In the genomic region with DNA sequence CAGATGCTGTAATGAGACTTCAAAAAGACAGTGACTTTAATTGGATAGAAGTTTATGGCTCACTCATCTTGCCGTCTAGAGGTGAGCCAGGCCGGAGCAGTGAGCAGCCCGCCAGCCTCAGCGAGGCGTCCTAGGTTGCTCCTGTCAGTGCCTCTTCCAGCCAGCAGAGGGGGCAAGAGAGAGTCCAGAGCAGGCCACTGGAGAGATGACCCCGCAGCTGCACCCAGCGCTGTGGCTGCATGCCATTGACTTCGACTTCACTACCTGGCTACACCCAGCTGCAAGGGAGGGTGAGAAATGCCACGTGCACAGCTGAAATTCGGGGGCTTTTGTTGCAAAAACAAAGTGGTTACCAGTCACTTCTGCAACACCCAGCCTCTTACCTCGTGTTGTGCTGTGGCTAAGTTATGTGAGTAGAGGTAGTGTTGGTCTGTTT, we compare ENCODE assay signal across 8 cellular contexts. TPM values are rescaled to one million over a fixed set of nuclear protein-coding genes. Genes with fewer than 3 reads are reported as not detected.
DNase-seq lines count a peak whose midpoint lies in the region; ATAC-seq, FAIRE-seq and TF ChIP-seq lines count a peak whose summit lies in the region.

No MANE protein-coding gene starts in this region.

- FAIRE-seq in G401.6 (lab: Jason Lieb, UNC), result peak; percentile 56

- H3K18ac ChIP-seq in IMR-90 (ENCODE audit: low read depth, low read length), result no peak overlapping the region

- peak; percentile 84 for TF ChIP-seq RAD21 in IMR-90 (IDR thresholded peaks at IDR 0.05; ENCODE audit: low read length)

- H3K27ac ChIP-seq in IMR-90 (ENCODE audit: insufficient read depth, low read length) (no peak overlapping the region), Peyer's patch (no peak overlapping the region), thoracic aorta (peak overlapping the region in 1 of 2 donors; percentile 74)

- POLR2A ChIA-PET in IMR-90 (lab: Charles Lee; ENCODE audit: unreplicated experiment), result no interaction called here

- in situ Hi-C loops in IMR-90 (cut with MboI; ENCODE audit: low sequenced_read_pairs), result loop anchor here (5.0 to 25.0 kb wide), 2 partner anchors 79 to 394 kb away; no protein-coding TSS in a partner anchor

- H3K56ac ChIP-seq in IMR-90 (ENCODE audit: extremely low read depth, insufficient read depth, low read length), result 0 out of 2 replicates have a peak overlapping the region, but pooled peaks have one; percentile 17

- H2BK15ac ChIP-seq in IMR-90 (ENCODE audit: low read depth, low read length), result 0 out of 3 replicates have a peak overlapping the region, but pooled peaks have one; percentile 39

- H4K5ac ChIP-seq in IMR-90 (ENCODE audit: low read depth, low read length), result no peak overlapping the region

- no peak overlapping the region for H3K4ac ChIP-seq in IMR-90 (ENCODE audit: low read depth, low read length)

- peak overlapping the region in 1 of 2 experiments; percentile 38; a peak in 1 of 4 replicates for H4K8ac ChIP-seq in IMR-90 (ENCODE audit: low read depth in 2 of 2, low read length in 2 of 2)

- H3K14ac ChIP-seq in IMR-90 (replicated peaks; ENCODE audit: low read depth, low read length), result no peak overlapping the region

- H3K23ac ChIP-seq in IMR-90 (ENCODE audit: low read depth, low read length), result no peak overlapping the region; the same call in 1 of the 2 replicates

- peaks cover 0 to 6% of the 10 kb centered on the region in 2 experiments; a peak in 1 of 4 replicates for H3K79me1 ChIP-seq in IMR-90 (ENCODE audit: low read depth in 1 of 2, low read length in 2 of 2)

- no peak overlapping the region for H3K4me3 ChIP-seq in IMR-90 (ENCODE audit: insufficient read depth, low read depth, low read length)
- no peak overlapping the region for H3K4me3 ChIP-seq in Peyer's patch
- H3K4me3 ChIP-seq in foreskin fibroblast (ENCODE audit: low read depth in 1 of 2, low read length in 2 of 2), result no peak overlapping the region
- no peak overlapping the region for H3K4me3 ChIP-seq in thoracic aorta

- TF ChIP-seq POLR2A in IMR-90 (IDR thresholded peaks at IDR 0.05; ENCODE audit: low read depth, low read length), result no peak
- TF ChIP-seq POLR2A in Peyer's patch (IDR thresholded peaks at IDR 0.05), result no peak

- peak overlapping the region; percentile 82 for H2AK9ac ChIP-seq in IMR-90 (replicated peaks; ENCODE audit: low read depth, low read length, poor library complexity)

- peak overlapping the region; percentile 59; the same call in 1 of the 2 replicates for H2BK20ac ChIP-seq in IMR-90 (ENCODE audit: low read depth, low read length)

- TF ChIP-seq CTCF in IMR-90 (conservative IDR thresholded peaks at IDR 0.05; ENCODE audit: low read depth, low read length), result peak; percentile 87
- TF ChIP-seq CTCF in Peyer's patch (IDR thresholded peaks at IDR 0.05), result peak; percentile 84 to 95 (median 94)
- peak; percentile 93 for TF ChIP-seq CTCF in foreskin fibroblast (IDR thresholded peaks at IDR 0.05; ENCODE audit: low read depth, low read length)
- peak in 2 of 3 donors; percentile 41 to 91 for TF ChIP-seq CTCF in omental fat pad (IDR thresholded peaks at IDR 0.05)
- TF ChIP-seq CTCF in thoracic aorta (IDR thresholded peaks at IDR 0.05), result peak; percentile 97

- no peak overlapping the region for H2AK5ac ChIP-seq in IMR-90 (ENCODE audit: low read depth, low read length)

- DNase-seq in IMR-90 (peak; percentile 69), Peyer's patch (peak; percentile 72 to 92 (median 84)), foreskin fibroblast (peak; percentile 60 to 90), omental fat pad (ENCODE audit: low spot score) (peak; percentile 73), thoracic aorta (ENCODE audit: low spot score) (peak; percentile 54)
- DNase-seq in activated T-helper 1 cell treated with anti-CD3 and anti-CD28 coated beads, Interleukin-2, amount 50 U/mL, for 16 hours (ENCODE audit: low read depth in 1 of 2, low spot score in 1 of 2), result peak; percentile 44 to 62

- H4K91ac ChIP-seq in IMR-90 (ENCODE audit: insufficient read depth, low read depth, low read length), result no peak overlapping the region

- CTCF ChIA-PET in IMR-90 (lab: Yijun Ruan, JAX), result interaction anchor here (0.6 to 1.8 kb wide), 8 partner anchors 12 to 392 kb away, joined by 3 to 5 read pairs (median 4); partner anchors contain the start of gene CRYGN

- peak overlapping the region; percentile 53 for H2AFZ ChIP-seq in IMR-90 (replicated peaks; ENCODE audit: low read length, poor library complexity)

- H3K4me1 ChIP-seq in IMR-90 (ENCODE audit: control insufficient read depth, insufficient read depth, low read length) (peaks cover 15% of the 10 kb centered on the region), Peyer's patch (no peaks in the 10 kb centered on the region), thoracic aorta (ENCODE audit: control insufficient read depth in 1 of 2, low read depth in 2 of 2) (peaks cover 26 to 47% of the 10 kb centered on the region in 2 donors)

- intact Hi-C loops in IMR-90 (cut with micrococcal nuclease), result loop anchor here (1.0 to 5.0 kb wide), 4 partner anchors 59 to 391 kb away; partner anchors contain the start of gene RHEB

- H3K36me3 ChIP-seq in IMR-90 (ENCODE audit: control insufficient read depth, insufficient read depth, low read length), result peaks cover 10% of the 10 kb centered on the region; the same call in 1 of the 2 replicates
- H3K36me3 ChIP-seq in Peyer's patch, result peaks cover 0 to 49% (median 0%) of the 10 kb centered on the region in 3 donors
- H3K36me3 ChIP-seq in thoracic aorta, result no peaks in the 10 kb centered on the region

- H2BK120ac ChIP-seq in IMR-90 (ENCODE audit: low read depth, low read length), result 0 out of 2 replicates have a peak overlapping the region, but pooled peaks have one; percentile 59

- 0% methylated on average over 4 of the region's 11 CpGs; no CpG with 5 or more reads in 1 of the 2 experiments for WGBS in IMR-90 (ENCODE audit: extremely low coverage in 2 of 2, insufficient read length in 1 of 2), 2 experiments

- peaks cover 7% of the 10 kb centered on the region for H3K9me1 ChIP-seq in IMR-90 (ENCODE audit: insufficient read depth, low read length)

- H4K20me1 ChIP-seq in IMR-90 (ENCODE audit: insufficient read depth, low read length), result peaks cover 15% of the 10 kb centered on the region

- H2BK5ac ChIP-seq in IMR-90 (ENCODE audit: low read depth, low read length, poor library complexity, severe bottlenecking), result peak overlapping the region; percentile 95

- no peak overlapping the region for H3K4me2 ChIP-seq in IMR-90 (ENCODE audit: low read depth, low read length)

- H3K9ac ChIP-seq in IMR-90 (ENCODE audit: low read depth, low read length), result no peak overlapping the region

- no TSS peak for BruUV-seq in IMR-90 (replicated peaks; lab: Mats Ljungman, UMichigan)

- peak; percentile 98 for ATAC-seq in GM21619 (IDR thresholded peaks at IDR 0.05; ENCODE audit: unreplicated experiment)
- ATAC-seq in IMR-90 (ENCODE audit: low read depth), result peak; percentile 81
- ATAC-seq in omental fat pad (ENCODE audit: low FRiP score), result peak; percentile 98
- ATAC-seq in thoracic aorta (ENCODE audit: insufficient number of reproducible peaks, low FRiP score, low read depth), result peak; percentile 67

- no peaks in the 10 kb centered on the region for H3K27me3 ChIP-seq in IMR-90 (ENCODE audit: control insufficient read depth, insufficient read depth, low read length)
- H3K27me3 ChIP-seq in Peyer's patch, result no peaks in the 10 kb centered on the region
- H3K27me3 ChIP-seq in thoracic aorta (replicated peaks; ENCODE audit: insufficient read depth), result no peaks in the 10 kb centered on the region

- H3K9me3 ChIP-seq in IMR-90 (ENCODE audit: control insufficient read depth, insufficient read depth, low read length) (no peaks in the 10 kb centered on the region), Peyer's patch (no peaks in the 10 kb centered on the region), thoracic aorta (no peaks in the 10 kb centered on the region)

- dilution Hi-C loops in IMR-90 (cut with HindIII; ENCODE audit: low sequenced_read_pairs, unreplicated experiment), result no loop called here

TF ChIP-seq in IMR-90, 13 proteins besides CTCF, POLR2A, EP300 and RAD21:
- no peak for TF ChIP-seq MAZ (IDR thresholded peaks at IDR 0.05; ENCODE audit: borderline replicate concordance, low read depth, low read length)
- peak; percentile 93 for TF ChIP-seq SMC3 (IDR thresholded peaks at IDR 0.05; ENCODE audit: low read depth, low read length)

RNA-seq across cellular contexts. Expression of gene NUB1, which starts 26.5 kb away (rescaled TPM):
- total RNA-seq in IMR-90 (2012; rRNA removed) (20.1 and 31.9 TPM in 2 replicates), Peyer's patch (10 to 100 TPM; 66.4 to 90.8 (median 68.2) TPM), omental fat pad (10 to 100 TPM; 48.6 to 76.4 (median 56.0) TPM), thoracic aorta (10 to 100 TPM; 51.0 to 53.4 TPM)
- 27.2 and 29.7 TPM in 2 replicates for polyA plus RNA-seq in IMR-90 (2012; rRNA removed)
- 15.0 and 16.7 TPM in 2 replicates for polyA plus RNA-seq in IMR-90 (2012; cell fraction: cytosol; rRNA removed)
- 18.7 and 22.1 TPM in 2 replicates for polyA plus RNA-seq in IMR-90 (2012; cell fraction: nucleus; rRNA removed; ENCODE audit: low replicate concordance)

RNA-seq across cellular contexts. Expression of gene WDR86, which starts 41.7 kb away (rescaled TPM):
- total RNA-seq in IMR-90 (2012; rRNA removed) (not detected in 2 replicates), Peyer's patch (10 to 100 TPM in 1 of 4 donors, 1 to 10 TPM in 2, not detected in 1; 5.9 to 13.2 (median 6.6) TPM), omental fat pad (10 to 100 TPM; 17.2 to 41.5 (median 22.1) TPM), thoracic aorta (1 to 10 TPM in 1 of 2 donors, not detected in 1; 8.5 TPM)
- polyA plus RNA-seq in IMR-90 (2012; rRNA removed), result not detected in 2 replicates
- polyA plus RNA-seq in IMR-90 (2012; cell fraction: cytosol; rRNA removed), result 0.11 TPM in 1 of 2 replicates, not detected in the other
- polyA plus RNA-seq in IMR-90 (2012; cell fraction: nucleus; rRNA removed; ENCODE audit: low replicate concordance), result 0.39 and 0.52 TPM in 2 replicates
